20 cellular contexts compared by ENCODE assay signal in genomic region chr12:89679631-89680030, GRCh38. TPM values are rescaled to one million over a fixed set of nuclear protein-coding genes. Genes with fewer than 3 reads are reported as not detected.
DNase-seq lines count a peak whose midpoint lies in the region; TF ChIP-seq lines count a peak whose summit lies in the region.
"Had no signal": no experiment of that assay in that cellular context is flagged by ENCODE, and none has a peak within 500 bp of the region (broad histone marks: within the 10 kb centered on the region; RNA-seq: fewer than 3 reads in every experiment).

No MANE protein-coding gene starts in this region.

- no peaks in the 10 kb centered on the region for H3K27me3 ChIP-seq in CD4-positive, alpha-beta memory T cell (ENCODE audit: insufficient read depth, low read length)

- no peaks in the 10 kb centered on the region for H3K36me3 ChIP-seq in CD4-positive, alpha-beta memory T cell (ENCODE audit: insufficient read depth, low read length)
- no peaks in the 10 kb centered on the region for H3K36me3 ChIP-seq in HEK293 (ENCODE audit: control insufficient read depth in 2 of 2, insufficient read depth in 1 of 2, low read length in 2 of 2)
- H3K36me3 ChIP-seq: HAP-1 had no signal

- peaks cover 44 to 79% (median 65%) of the 10 kb centered on the region in 4 donors for H3K4me1 Mint-ChIP-seq in CD4-positive, alpha-beta memory T cell
- H3K4me1 Mint-ChIP-seq in dendritic cell treated with granulocyte-macrophage colony-stimulating factor and Interleukin-4, amounts not matched to agents 40 ng/mL and 50 ng/mL, for 4 days (ENCODE audit: low read depth): peaks cover 52% of the 10 kb centered on the region
- H3K4me1 Mint-ChIP-seq in progenitor cell of endocrine pancreas (ENCODE audit: low read depth): peaks cover 14% of the 10 kb centered on the region

- peaks cover 2 to 30% (median 28%) of the 10 kb centered on the region in 8 donors for H3K9me3 Mint-ChIP-seq in CD4-positive, alpha-beta memory T cell
- H3K9me3 Mint-ChIP-seq in dendritic cell treated with granulocyte-macrophage colony-stimulating factor and Interleukin-4, amounts not matched to agents 40 ng/mL and 50 ng/mL, for 4 days: peaks cover 30% of the 10 kb centered on the region
- peaks cover 46% of the 10 kb centered on the region for H3K9me3 Mint-ChIP-seq in progenitor cell of endocrine pancreas (ENCODE audit: low read depth)

- no peaks in the 10 kb centered on the region for H3K9me3 ChIP-seq in CD4-positive, alpha-beta memory T cell (ENCODE audit: control insufficient read depth in 1 of 2, low read length in 2 of 2)
- H3K9me3 ChIP-seq in HEK293 (ENCODE audit: control insufficient read depth, insufficient read depth, low read depth, low read length): no peaks in the 10 kb centered on the region
- H3K9me3 ChIP-seq: HAP-1 had no signal

- H3K27ac ChIP-seq in CD4-positive, alpha-beta memory T cell (ENCODE audit: low read depth, low read length): no peak overlapping the region
- H3K27ac ChIP-seq in HEK293 (ENCODE audit: extremely low read depth, low read depth, low read length): no peak overlapping the region
- H3K27ac ChIP-seq: C4-2B had no signal

- H3K27me3 Mint-ChIP-seq in CD4-positive, alpha-beta memory T cell: no peaks in the 10 kb centered on the region
- H3K27me3 Mint-ChIP-seq in dendritic cell treated with granulocyte-macrophage colony-stimulating factor and Interleukin-4, amounts not matched to agents 40 ng/mL and 50 ng/mL, for 4 days: no peaks in the 10 kb centered on the region
- H3K27me3 Mint-ChIP-seq in progenitor cell of endocrine pancreas: no peaks in the 10 kb centered on the region

- TF ChIP-seq CTCF in HEK293 (tag by site-specific recombination; IDR thresholded peaks at IDR 0.05): no peak
- TF ChIP-seq CTCF in progenitor cell of endocrine pancreas (IDR thresholded peaks at IDR 0.05; ENCODE audit: unreplicated experiment): no peak

- intact Hi-C loops in CD4-positive, alpha-beta memory T cell (cut with micrococcal nuclease): loop anchor here (2.0 kb wide), 1 partner anchor 15 kb away; no protein-coding TSS in a partner anchor
- intact Hi-C loops in dendritic cell treated with granulocyte-macrophage colony-stimulating factor and Interleukin-4, amounts not matched to agents 40 ng/mL and 50 ng/mL, for 4 days (cut with micrococcal nuclease): no loop called here

- H3K4me3 ChIP-seq in CD4-positive, alpha-beta memory T cell (ENCODE audit: low read length in 2 of 2): no peak overlapping the region
- H3K4me3 ChIP-seq in HEK293 (ENCODE audit: low read depth, low read length): no peak overlapping the region
- H3K4me3 ChIP-seq: HAP-1 had no signal

- H3K4me1 ChIP-seq in CD4-positive, alpha-beta memory T cell (ENCODE audit: insufficient read depth, low read length): peaks cover 56% of the 10 kb centered on the region
- no peaks in the 10 kb centered on the region; the same call in 1 of the 2 replicates for H3K4me1 ChIP-seq in HEK293 (ENCODE audit: control insufficient read depth, insufficient read depth, low read length)

- POLR2A ChIA-PET in CD4-positive, alpha-beta memory T cell (lab: Charles Lee; ENCODE audit: partially characterized antibody): interaction anchor here (2.0 kb wide), 1 partner anchor 29 kb away, joined by 11 read pairs; the partner anchor contains the start of gene ATP2B1
- POLR2A ChIA-PET in HEK293 (lab: Yijun Ruan, JAX): no interaction called here

- CTCF ChIA-PET in CD4-positive, alpha-beta memory T cell (lab: Charles Lee; ENCODE audit: partially characterized antibody): interaction anchor here (0.9 kb wide), 1 partner anchor 27 kb away, joined by 3 read pairs; no protein-coding TSS in a partner anchor
- CTCF ChIA-PET in HEK293 (lab: Yijun Ruan, JAX): no interaction called here

- no peak for DNase-seq in CD4-positive, alpha-beta memory T cell
- no peak for DNase-seq in progenitor cell of endocrine pancreas (ENCODE audit: low spot score, unreplicated experiment)
- no peak for DNase-seq in activated CD8-positive, alpha-beta memory T cell treated with anti-CD3 and anti-CD28 coated beads for 24 hours
- no peak for DNase-seq in DMS114 treated with DMSO at 0.1 percent for 48 hours (lab: John Stamatoyannopoulos, UW; ENCODE audit: unreplicated experiment)
- no peak for DNase-seq in stimulated activated CD4-positive, alpha-beta T cell treated with anti-CD3 and anti-CD28 coated beads, Interleukin-1b, Interleukin-23, amount 100 ng/mL, for 48 hours
- DNase-seq: ACHN, Caco-2, GF-D8, KBM-7, NCI-H1417 treated with DMSO at 0.1 percent for 48 hours, NCI-H187 treated with DMSO at 0.1 percent for 48 hours, NCI-H2227 treated with DMSO at 0.1 percent for 48 hours, NCI-H510A treated with DMSO at 0.1 percent for 48 hours, NCI-H774, SHP77 treated with DMSO at 0.1 percent for 48 hours, SK-N-SH had no signal

- H3K27ac Mint-ChIP-seq in CD4-positive, alpha-beta memory T cell: peak overlapping the region in 5 of 7 donors; percentile 23 to 57 (median 43)
- H3K27ac Mint-ChIP-seq in dendritic cell treated with granulocyte-macrophage colony-stimulating factor and Interleukin-4, amounts not matched to agents 40 ng/mL and 50 ng/mL, for 4 days: peak overlapping the region; percentile 1
- H3K27ac Mint-ChIP-seq in progenitor cell of endocrine pancreas: peak overlapping the region; percentile 2

- peaks cover 29 to 40% of the 10 kb centered on the region in 2 donors for H3K36me3 Mint-ChIP-seq in CD4-positive, alpha-beta memory T cell
- H3K36me3 Mint-ChIP-seq in dendritic cell treated with granulocyte-macrophage colony-stimulating factor and Interleukin-4, amounts not matched to agents 40 ng/mL and 50 ng/mL, for 4 days (ENCODE audit: low read depth): peaks cover 48% of the 10 kb centered on the region
- peaks cover 35% of the 10 kb centered on the region for H3K36me3 Mint-ChIP-seq in progenitor cell of endocrine pancreas (ENCODE audit: insufficient read depth)

- peak overlapping the region in 5 of 8 donors; percentile 7 to 61 (median 27) for H3K4me3 Mint-ChIP-seq in CD4-positive, alpha-beta memory T cell
- H3K4me3 Mint-ChIP-seq in dendritic cell treated with granulocyte-macrophage colony-stimulating factor and Interleukin-4, amounts not matched to agents 40 ng/mL and 50 ng/mL, for 4 days: no peak overlapping the region
- H3K4me3 Mint-ChIP-seq in progenitor cell of endocrine pancreas (ENCODE audit: low read depth): no peak overlapping the region

TF ChIP-seq in HEK293, 187 proteins besides CTCF, POLR2A, EP300 and RAD21:
- TF ChIP-seq ZNF133 (tag by site-specific recombination; IDR thresholded peaks at IDR 0.05): peak; percentile 57; the same call in 1 of the 2 replicates
- no peak for TF ChIP-seq HOXA7 (CRISPR knock-in tag; IDR thresholded peaks at IDR 0.05; ENCODE audit: borderline replicate concordance)
- no peak for TF ChIP-seq ZFP41 (tag by site-specific recombination; IDR thresholded peaks at IDR 0.05; ENCODE audit: borderline replicate concordance)
- no peak for TF ChIP-seq ZBTB48 (tag by site-specific recombination; IDR thresholded peaks at IDR 0.05)
- no peak for TF ChIP-seq ZNF518A (tag by site-specific recombination; conservative IDR thresholded peaks at IDR 0.05; ENCODE audit: low read depth)

RNA-seq across cellular contexts. Expression of gene ATP2B1, which starts 29.0 kb away (rescaled TPM):
- 10 to 100 TPM; 84.2 to 86.0 TPM for total RNA-seq in CD4-positive, alpha-beta memory T cell
- polyA plus RNA-seq in CD4-positive, alpha-beta memory T cell: 10 to 100 TPM; 57.3 to 61.0 TPM
- total RNA-seq in progenitor cell of endocrine pancreas: 105 and 110 TPM in 2 replicates

Comparison
In these comparisons a context has a peak if more than half of its experiments do, and no peak if none do; other contexts are left out.
1. H3K4me3 Mint-ChIP-seq: peak in CD4-positive, alpha-beta memory T cell (5 of 8); none in dendritic cell treated with granulocyte-macrophage colony-stimulating factor and Interleukin-4, amounts not matched to agents 40 ng/mL and 50 ng/mL, for 4 days (single experiment) and progenitor cell of endocrine pancreas (single experiment).
2. Peak in every context shown above with its lines, with median percentiles within 50 percentile points of each other: H3K27ac Mint-ChIP-seq.